8 cellular contexts compared by ENCODE assay signal in the genomic region with DNA sequence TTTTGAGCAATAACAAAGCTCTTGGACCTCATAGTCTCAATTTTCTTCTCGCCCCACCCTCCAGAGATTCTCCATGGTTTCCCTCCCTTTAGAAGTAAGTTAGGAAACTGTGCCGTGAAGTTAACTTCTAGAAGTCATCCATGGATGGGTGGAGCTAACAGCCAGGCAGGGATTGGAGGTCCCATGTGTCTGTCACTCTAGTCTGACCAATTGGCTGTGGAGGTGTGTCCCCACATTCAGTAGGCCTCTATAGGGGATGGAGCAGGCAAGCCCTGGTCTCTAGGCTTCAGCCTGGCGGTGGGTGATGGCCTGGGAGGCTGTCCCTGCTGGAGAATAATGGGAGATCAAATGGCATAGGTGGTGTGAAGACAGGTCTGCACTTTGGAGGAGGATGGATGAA. TPM values are rescaled to one million over a fixed set of nuclear protein-coding genes. Genes with fewer than 3 reads are reported as not detected.
DNase-seq lines count a peak whose midpoint lies in the region; ATAC-seq and TF ChIP-seq lines count a peak whose summit lies in the region.

No MANE protein-coding gene starts in this region.

- in situ Hi-C loops in astrocyte of the cerebellum (cut with HindIII; ENCODE audit: low sequenced_read_pairs): no loop called here

- no peak overlapping the region for H3K27ac ChIP-seq in neural progenitor cell

- peaks cover 12% of the 10 kb centered on the region for H4K20me1 ChIP-seq in neural progenitor cell (ENCODE audit: low read depth)

- peaks cover 7% of the 10 kb centered on the region for H3K27me3 Mint-ChIP-seq in neural progenitor cell (ENCODE audit: insufficient read depth, low read depth)

- H3K4me3 Mint-ChIP-seq in neural progenitor cell: no peak overlapping the region

- no peak overlapping the region for H3K4me2 ChIP-seq in neural progenitor cell

- no peaks in the 10 kb centered on the region for H3K79me2 ChIP-seq in neural progenitor cell (ENCODE audit: low read depth)

- H3K36me3 Mint-ChIP-seq in neural progenitor cell: peaks cover 27% of the 10 kb centered on the region

- DNase-seq in NB4 (ENCODE audit: low read depth) (peak; percentile 79), astrocyte of the cerebellum (ENCODE audit: low read depth) (peak; percentile 26), neural progenitor cell (ENCODE audit: low spot score) (peak; percentile 34), mucosa of gallbladder (ENCODE audit: low spot score) (no peak), Ammon's horn (ENCODE audit: low spot score) (no peak), mesenteric fat pad (ENCODE audit: low spot score) (no peak), NCI-H2196 (lab: John Stamatoyannopoulos, UW; ENCODE audit: unreplicated experiment) (no peak)

- H3K9me3 ChIP-seq in neural progenitor cell (ENCODE audit: low read depth): peaks cover 4% of the 10 kb centered on the region

- TF ChIP-seq POLR2A in NB4 (IDR thresholded peaks at IDR 0.05; ENCODE audit: extremely low read depth, insufficient read length): no peak

- H3K36me3 ChIP-seq in neural progenitor cell: peaks cover 3% of the 10 kb centered on the region

- peaks cover 13% of the 10 kb centered on the region for H3K4me1 Mint-ChIP-seq in neural progenitor cell

- H3K4me3 ChIP-seq in NB4 (ENCODE audit: low read depth, low read length) (no peak overlapping the region), astrocyte of the cerebellum (ENCODE audit: low read depth, low read length) (no peak overlapping the region), neural progenitor cell (no peak overlapping the region)

- TF ChIP-seq CTCF in NB4 (IDR thresholded peaks at IDR 0.05; ENCODE audit: low read depth, low read length) (no peak), astrocyte of the cerebellum (IDR thresholded peaks at IDR 0.05; ENCODE audit: low read depth, low read length, missing control alignments) (no peak), neural progenitor cell (IDR thresholded peaks at IDR 0.05) (no peak)

- peak; percentile 61 for ATAC-seq in GM21515 (IDR thresholded peaks at IDR 0.05; ENCODE audit: unreplicated experiment)

- H3K9ac ChIP-seq in neural progenitor cell: no peak overlapping the region

- H3K4me1 ChIP-seq in neural progenitor cell: no peaks in the 10 kb centered on the region

- no peak overlapping the region for H3K27ac Mint-ChIP-seq in neural progenitor cell

- H3F3A ChIP-seq in neural progenitor cell (ENCODE audit: low read depth): peaks cover 10% of the 10 kb centered on the region

- H3K9me3 Mint-ChIP-seq in neural progenitor cell: no peaks in the 10 kb centered on the region

- no peak overlapping the region for H2AFZ ChIP-seq in neural progenitor cell (replicated peaks)

- H3K27me3 ChIP-seq in neural progenitor cell: peaks cover 3% of the 10 kb centered on the region

RNA-seq across cellular contexts. Expression of a gene that starts 50.7 kb away (rescaled TPM):
- 23.1 and 91.9 TPM in 2 replicates for total RNA-seq in neural progenitor cell (ENCODE audit: low replicate concordance)
- 133 TPM for total RNA-seq in mucosa of gallbladder
- total RNA-seq in mesenteric fat pad: 133 TPM

Comparison
In these comparisons a context has a peak if more than half of its experiments do, and no peak if none do; other contexts are left out.
1. DNase-seq: peak in NB4 (single experiment), astrocyte of the cerebellum (single experiment) and neural progenitor cell (single experiment); none in mucosa of gallbladder (single experiment), Ammon's horn (single experiment), mesenteric fat pad (single experiment) and NCI-H2196 (single experiment).